Comparison of ENCODE assay signal across 15 cellular contexts in genomic region chr10:77530011-77530410, GRCh38.
DNase-seq lines count a peak whose midpoint lies in the region; ATAC-seq and TF ChIP-seq lines count a peak whose summit lies in the region.
"Had no signal": no experiment of that assay in that cellular context is flagged by ENCODE, and none has a peak within 500 bp of the region (broad histone marks: within the 10 kb centered on the region; RNA-seq: fewer than 3 reads in every experiment).

No MANE protein-coding gene starts in this region.

- intact Hi-C loops in esophagus muscularis mucosa (cut with DNase I) (no loop called here), psoas muscle (cut with DNase I) (no loop called here), lower leg skin (cut with DNase I; ENCODE audit: low total_unique reads) (no loop called here)

- DNase-seq in M059J (ENCODE audit: low read depth) = peak; percentile 33
- DNase-seq in esophagus muscularis mucosa (ENCODE audit: extremely low spot score) = no peak
- DNase-seq in psoas muscle = no peak
- DNase-seq in foreskin fibroblast = no peak
- DNase-seq in NCI-H526 (lab: John Stamatoyannopoulos, UW) = no peak
- no peak for DNase-seq in lower leg skin (ENCODE audit: low spot score in 2 of 2)
- DNase-seq: DMS153, EL, H9, NCI-H1048, NCI-H146, NCI-H2107, NCI-H774, SHP77 treated with DMSO at 0.1 percent for 48 hours had no signal

- TF ChIP-seq CTCF in esophagus muscularis mucosa (IDR thresholded peaks at IDR 0.05) (no peak), psoas muscle (IDR thresholded peaks at IDR 0.05) (no peak), foreskin fibroblast (IDR thresholded peaks at IDR 0.05; ENCODE audit: low read depth, low read length) (no peak), lower leg skin (IDR thresholded peaks at IDR 0.05) (no peak)

- H3K27me3 ChIP-seq in esophagus muscularis mucosa (no peaks in the 10 kb centered on the region), psoas muscle (ENCODE audit: insufficient read depth in 3 of 3, low read length in 2 of 3) (no peaks in the 10 kb centered on the region)

- H3K4me1 ChIP-seq in esophagus muscularis mucosa (peaks cover 6 to 93% (median 86%) of the 10 kb centered on the region in 4 donors), psoas muscle (peaks cover 64% of the 10 kb centered on the region)

- no peak for TF ChIP-seq EP300 in esophagus muscularis mucosa (IDR thresholded peaks at IDR 0.05)

- H3K36me3 ChIP-seq in esophagus muscularis mucosa = no peaks in the 10 kb centered on the region
- H3K36me3 ChIP-seq in psoas muscle (ENCODE audit: insufficient read depth in 1 of 2, low read depth in 1 of 2) = no peaks in the 10 kb centered on the region

- TF ChIP-seq POLR2A in esophagus muscularis mucosa (IDR thresholded peaks at IDR 0.05; ENCODE audit: low read depth) = no peak
- no peak for TF ChIP-seq POLR2A in lower leg skin (IDR thresholded peaks at IDR 0.05)

- H3K27ac ChIP-seq in esophagus muscularis mucosa (replicated peaks in 1 of 4) (peak overlapping the region; percentile 68 to 79 (median 72)), psoas muscle (peak overlapping the region; percentile 75)

- 80% methylated on average over 3 of the region's 3 CpGs for WGBS in esophagus muscularis mucosa
- WGBS in psoas muscle, 3 donors = 64 to 75% (median 68%) methylated on average over 3 of the region's 3 CpGs
- WGBS in lower leg skin, 2 donors = 78 to 81% methylated on average over 3 of the region's 3 CpGs

- ATAC-seq in psoas muscle (no peak), GM21528 (IDR thresholded peaks at IDR 0.05; ENCODE audit: low FRiP score, unreplicated experiment) (no peak)

- no peak overlapping the region for H3K4me3 ChIP-seq in esophagus muscularis mucosa
- no peak overlapping the region for H3K4me3 ChIP-seq in psoas muscle
- H3K4me3 ChIP-seq in foreskin fibroblast (ENCODE audit: low read depth in 1 of 2, low read length in 2 of 2) = no peak overlapping the region
- no peak overlapping the region for H3K4me3 ChIP-seq in lower leg skin (ENCODE audit: low read depth, poor library complexity, severe bottlenecking)

- H3K9me3 ChIP-seq in esophagus muscularis mucosa (no peaks in the 10 kb centered on the region), psoas muscle (no peaks in the 10 kb centered on the region)
